Comparison of ENCODE assay signal across 9 cellular contexts in the genomic region with DNA sequence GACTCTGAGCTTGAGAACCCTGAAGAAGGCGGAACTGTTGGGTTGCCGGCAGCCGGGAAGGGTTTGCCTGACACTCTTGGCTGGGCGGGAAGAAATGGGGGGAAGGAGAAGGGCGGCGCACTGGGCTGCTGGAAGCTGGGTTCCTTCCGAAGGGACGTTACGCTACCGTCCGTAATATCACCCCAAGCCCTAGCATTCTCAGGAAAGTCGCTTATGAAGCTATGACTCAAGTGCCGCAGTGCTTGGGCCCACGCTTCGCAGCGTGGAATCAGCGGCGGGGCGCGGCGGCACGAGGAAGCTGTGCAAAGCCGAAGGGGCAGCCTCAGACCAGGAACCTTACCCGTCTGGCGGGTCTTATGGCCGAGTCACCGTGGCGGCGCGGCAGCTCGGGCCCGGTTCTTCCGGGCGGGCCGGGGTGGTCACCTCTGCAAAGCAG. TPM values are rescaled to one million over a fixed set of nuclear protein-coding genes. Genes with fewer than 3 reads are reported as not detected.
DNase-seq lines count a peak whose midpoint lies in the region; ATAC-seq and TF ChIP-seq lines count a peak whose summit lies in the region.
"Had no signal": no experiment of that assay in that cellular context is flagged by ENCODE, and none has a peak within 500 bp of the region (broad histone marks: within the 10 kb centered on the region; RNA-seq: fewer than 3 reads in every experiment).

No MANE protein-coding gene starts in this region.

- ATAC-seq in HCT116: peak; percentile 90
- ATAC-seq in left cardiac atrium: peak; percentile 92 to 97
- peak; percentile 85 for ATAC-seq in aorta (ENCODE audit: low FRiP score)

- BruUV-seq in HCT116 (replicated peaks; lab: Mats Ljungman, UMichigan): TSS peak; percentile 89

- H3K36me3 ChIP-seq in HCT116 (ENCODE audit: control insufficient read depth in 1 of 2, insufficient read depth in 2 of 2, low read length in 2 of 2) (no peaks in the 10 kb centered on the region), aorta (ENCODE audit: control insufficient read depth in 1 of 2, insufficient read depth in 2 of 2, low read length in 1 of 2) (no peaks in the 10 kb centered on the region)

- TF ChIP-seq CTCF in HCT116 (IDR thresholded peaks at IDR 0.05 in 2 of 3, conservative IDR thresholded peaks at IDR 0.05 in 1 of 3; ENCODE audit: borderline replicate concordance in 1 of 3, insufficient read depth in 1 of 3, low read depth in 2 of 3, low read length in 2 of 3): no peak

- peaks cover 3% of the 10 kb centered on the region; the same call in 1 of the 2 replicates for H3K9me2 ChIP-seq in HCT116 (ENCODE audit: insufficient read depth)

- H3K79me2 ChIP-seq in HCT116 (ENCODE audit: insufficient read depth, low read length): no peaks in the 10 kb centered on the region

- H3K4me2 ChIP-seq in HCT116 (ENCODE audit: low read length): peak overlapping the region; percentile 81

- DNase-seq in EL (peak; percentile 87), HCT116 (ENCODE audit: low read depth, low spot score) (peak; percentile 69), RPMI8226 (peak; percentile 76), left cardiac atrium (peak; percentile 84), putamen (ENCODE audit: low spot score) (peak; percentile 64), aorta (peak; percentile 86 to 92), RKO (ENCODE audit: low spot score) (no peak)
- DNase-seq in activated naive CD8-positive, alpha-beta T cell treated with anti-CD3 and anti-CD28 coated beads, Interleukin-2, amount 50 U/mL, for 16 hours (ENCODE audit: low read depth, low spot score): peak; percentile 48

- intact Hi-C loops in HCT116 (cut with micrococcal nuclease): loop anchor here (2.0 kb wide), 1 partner anchor 28 kb away; no protein-coding TSS in a partner anchor
- intact Hi-C loops in left cardiac atrium (cut with DNase I): no loop called here
- intact Hi-C loops in aorta (cut with DNase I): loop anchor here in 1 of 2 donors (10.0 kb wide), 1 partner anchor 50 kb away; the partner anchor contains the start of gene SLC14A1

- H3K9ac ChIP-seq in HCT116 (ENCODE audit: low read length): peak overlapping the region; percentile 87

- peak; percentile 80 for TF ChIP-seq POLR2A in HCT116 (IDR thresholded peaks at IDR 0.05; ENCODE audit: borderline replicate concordance, extremely low read depth, insufficient read depth, insufficient read length)

- TF ChIP-seq RAD21 in HCT116 (IDR thresholded peaks at IDR 0.05; ENCODE audit: low read depth): 0 out of 2 replicates have a peak, but pooled peaks have one; percentile 4

- H3K27ac ChIP-seq in HCT116 (ENCODE audit: low read depth, low read length): peak overlapping the region; percentile 61
- H3K27ac ChIP-seq in aorta (ENCODE audit: low read depth in 1 of 2, low read length in 2 of 2): peak overlapping the region; percentile 90 to 93

- H3K9me3 ChIP-seq in HCT116 (ENCODE audit: control insufficient read depth in 1 of 2, insufficient read depth in 1 of 2, low read depth in 1 of 2, low read length in 2 of 2) (no peaks in the 10 kb centered on the region), aorta (ENCODE audit: control insufficient read depth, low read length) (no peaks in the 10 kb centered on the region)

- POLR2A ChIA-PET in HCT116 (lab: Charles Lee): interaction anchor here (1.2 kb wide), 2 partner anchors 14 to 17 kb away, joined by 3 read pairs; no protein-coding TSS in a partner anchor

- H3K27me3 ChIP-seq in HCT116 (ENCODE audit: insufficient read depth, low read length) (no peaks in the 10 kb centered on the region), aorta (ENCODE audit: control insufficient read depth in 1 of 2, insufficient read depth in 2 of 2, low read length in 1 of 2) (no peaks in the 10 kb centered on the region)

- no peaks in the 10 kb centered on the region for H4K20me1 ChIP-seq in HCT116 (ENCODE audit: insufficient read depth)

- H3K4me3 ChIP-seq in HCT116 (replicated peaks in 1 of 2; ENCODE audit: low read depth in 1 of 2, low read length in 2 of 2): peak overlapping the region; percentile 65 to 76
- peak overlapping the region; percentile 41 to 58 for H3K4me3 ChIP-seq in aorta (ENCODE audit: low read length in 2 of 2)

- RAD21 ChIA-PET in HCT116 (lab: Charles Lee; ENCODE audit: low non-redundant PET in 1 of 2, low total read pairs in 2 of 2, uncharacterized antibody in 2 of 2, unreplicated experiment in 2 of 2): no interaction called here

- H2AFZ ChIP-seq in HCT116 (ENCODE audit: low read depth, low read length, poor library complexity, severe bottlenecking): no peak overlapping the region

- WGBS in aorta, 2 donors: 2 to 3% methylated on average over 35 of the region's 35 CpGs

- H3K4me1 ChIP-seq in HCT116 (ENCODE audit: control insufficient read depth in 1 of 2, insufficient read depth in 2 of 2, low read length in 2 of 2): 0 out of 4 replicates have a peak, but pooled peaks cover 0 to 5% of the 10 kb centered on the region in 2 experiments
- H3K4me1 ChIP-seq in aorta (ENCODE audit: control insufficient read depth in 1 of 2, insufficient read depth in 2 of 2, low read length in 2 of 2): peaks cover 0 to 4% of the 10 kb centered on the region in 2 donors

- CTCF ChIA-PET in HCT116 (lab: Charles Lee): no interaction called here

TF ChIP-seq in HCT116, 20 proteins besides CTCF, POLR2A, EP300 and RAD21 (continues in another document):
- TF ChIP-seq CBX3 (IDR thresholded peaks at IDR 0.05; ENCODE audit: low read depth): peak; percentile 86
- no peak for TF ChIP-seq JUND (IDR thresholded peaks at IDR 0.05)
- no peak for TF ChIP-seq CEBPB (IDR thresholded peaks at IDR 0.05; ENCODE audit: low read depth)
- TF ChIP-seq EZH2phosphoT487 (IDR thresholded peaks at IDR 0.05; ENCODE audit: borderline replicate concordance): no peak
- peak; percentile 41 for TF ChIP-seq SP1 (IDR thresholded peaks at IDR 0.05; ENCODE audit: low read depth)
- TF ChIP-seq ZFX (IDR thresholded peaks at IDR 0.05): no peak
- TF ChIP-seq YY1 (IDR thresholded peaks at IDR 0.05; ENCODE audit: extremely low read depth, insufficient replicate concordance, low read depth, low read length): peak; percentile 72
- 0 out of 2 replicates have a peak, but pooled peaks have one; percentile 25 for TF ChIP-seq ELF1 (IDR thresholded peaks at IDR 0.05; ENCODE audit: borderline replicate concordance, low read depth)
- peak; percentile 21; the same call in 1 of the 2 replicates for TF ChIP-seq FOSL1 (IDR thresholded peaks at IDR 0.05; ENCODE audit: low read depth)
- no peak for TF ChIP-seq TCF7L2 (IDR thresholded peaks at IDR 0.05; ENCODE audit: borderline replicate concordance, extremely low read depth, insufficient read depth, insufficient read length)
- no peak for TF ChIP-seq EGR1 (IDR thresholded peaks at IDR 0.05; ENCODE audit: low read depth)
- peak; percentile 67 for TF ChIP-seq POLR2AphosphoS5 (IDR thresholded peaks at IDR 0.05; ENCODE audit: low read depth, low read length)
- no peak for TF ChIP-seq EZH2 (IDR thresholded peaks at IDR 0.05)
- TF ChIP-seq, protein P1, sequence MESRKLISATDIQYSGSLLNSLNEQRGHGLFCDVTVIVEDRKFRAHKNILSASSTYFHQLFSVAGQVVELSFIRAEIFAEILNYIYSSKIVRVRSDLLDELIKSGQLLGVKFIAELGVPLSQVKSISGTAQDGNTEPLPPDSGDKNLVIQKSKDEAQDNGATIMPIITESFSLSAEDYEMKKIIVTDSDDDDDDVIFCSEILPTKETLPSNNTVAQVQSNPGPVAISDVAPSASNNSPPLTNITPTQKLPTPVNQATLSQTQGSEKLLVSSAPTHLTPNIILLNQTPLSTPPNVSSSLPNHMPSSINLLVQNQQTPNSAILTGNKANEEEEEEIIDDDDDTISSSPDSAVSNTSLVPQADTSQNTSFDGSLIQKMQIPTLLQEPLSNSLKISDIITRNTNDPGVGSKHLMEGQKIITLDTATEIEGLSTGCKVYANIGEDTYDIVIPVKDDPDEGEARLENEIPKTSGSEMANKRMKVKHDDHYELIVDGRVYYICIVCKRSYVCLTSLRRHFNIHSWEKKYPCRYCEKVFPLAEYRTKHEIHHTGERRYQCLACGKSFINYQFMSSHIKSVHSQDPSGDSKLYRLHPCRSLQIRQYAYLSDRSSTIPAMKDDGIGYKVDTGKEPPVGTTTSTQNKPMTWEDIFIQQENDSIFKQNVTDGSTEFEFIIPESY (IDR thresholded peaks at IDR 0.05; ENCODE audit: extremely low read depth, insufficient replicate concordance, low read length): no peak
- peak; percentile 56 for TF ChIP-seq SIN3A (IDR thresholded peaks at IDR 0.05; ENCODE audit: low read depth)
- TF ChIP-seq SRF (IDR thresholded peaks at IDR 0.05; ENCODE audit: low read depth): no peak
- TF ChIP-seq ZNF274 (IDR thresholded peaks at IDR 0.05; ENCODE audit: low read depth, low read length): no peak
- TF ChIP-seq, protein P2, sequence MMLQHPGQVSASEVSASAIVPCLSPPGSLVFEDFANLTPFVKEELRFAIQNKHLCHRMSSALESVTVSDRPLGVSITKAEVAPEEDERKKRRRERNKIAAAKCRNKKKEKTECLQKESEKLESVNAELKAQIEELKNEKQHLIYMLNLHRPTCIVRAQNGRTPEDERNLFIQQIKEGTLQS (IDR thresholded peaks at IDR 0.05): no peak
- TF ChIP-seq, protein P3, sequence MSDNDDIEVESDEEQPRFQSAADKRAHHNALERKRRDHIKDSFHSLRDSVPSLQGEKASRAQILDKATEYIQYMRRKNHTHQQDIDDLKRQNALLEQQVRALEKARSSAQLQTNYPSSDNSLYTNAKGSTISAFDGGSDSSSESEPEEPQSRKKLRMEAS (IDR thresholded peaks at IDR 0.05): peak; percentile 56

RNA-seq across cellular contexts. Expression of gene SIGLEC15, which starts 50.2 kb away (rescaled TPM):
- not detected for total RNA-seq in HCT116 (2021; ENCODE audit: unreplicated experiment)
- polyA plus RNA-seq in HCT116 (2012): not detected in 2 replicates
- under 1 TPM in 1 of 2 donors, not detected in 1; 0.18 TPM for total RNA-seq in left cardiac atrium
- total RNA-seq in aorta: 1 to 10 TPM in 1 of 2 donors, under 1 TPM in 1; 0.91 to 1.2 TPM
- under 1 TPM in 1 of 2 donors, not detected in 1; 0.33 TPM for polyA plus RNA-seq in aorta
- total RNA-seq: T-helper 1 cell treated with Interleukin-12 subunit alpha and Interleukin-12 subunit beta and Interleukin-4 antibody, amounts not matched to agents 30 ng/mL and 1 ng/mL, for 36 hours had no signal

RNA-seq across cellular contexts. Expression of gene SLC14A1, which starts 51.3 kb away (rescaled TPM):
- total RNA-seq in HCT116 (2021; ENCODE audit: unreplicated experiment) (not detected), left cardiac atrium (10 to 100 TPM in 1 of 2 donors, 1 to 10 TPM in 1; 9.7 to 11.2 TPM), aorta (10 to 100 TPM; 33.1 to 44.8 TPM)
- polyA plus RNA-seq in HCT116 (2012): not detected in 2 replicates
- 10 to 100 TPM; 11.4 to 33.6 TPM for polyA plus RNA-seq in aorta

Comparison
In these comparisons a context has a peak if more than half of its experiments do, and no peak if none do; other contexts are left out.
1. RNA of gene SLC14A1, which starts 51.3 kb away (total RNA-seq): 33.1 to 44.8 TPM in aorta and 9.7 to 11.2 TPM in left cardiac atrium; not detected in HCT116 (single experiment); every median in the first group is over 10 times any median in the second.
2. Peak in every context shown above with its lines, with median percentiles within 50 percentile points of each other: ATAC-seq.